25 cellular contexts compared by ENCODE assay signal in the genomic region with DNA sequence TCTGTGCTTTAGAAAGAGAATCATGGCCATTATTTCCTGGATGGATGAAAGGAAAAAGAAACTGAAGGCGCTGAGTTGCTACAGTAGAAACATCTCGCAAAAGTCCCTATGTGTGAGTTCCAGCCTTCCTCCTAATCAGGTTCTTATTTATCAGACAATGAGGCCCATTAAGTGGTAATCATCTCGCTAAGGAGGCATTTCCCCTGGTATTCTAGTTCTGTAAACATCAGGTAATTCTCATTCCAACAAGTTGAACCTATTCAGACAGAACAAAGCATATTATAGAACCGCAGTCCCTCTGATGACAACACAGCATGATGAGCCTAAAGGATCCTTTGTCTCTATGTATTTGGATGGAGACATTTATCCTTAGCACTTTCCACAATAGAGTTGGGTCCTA.
DNase-seq lines count a peak whose midpoint lies in the region; ATAC-seq and TF ChIP-seq lines count a peak whose summit lies in the region.
"Had no signal": no experiment of that assay in that cellular context is flagged by ENCODE, and none has a peak within 500 bp of the region (broad histone marks: within the 10 kb centered on the region; RNA-seq: fewer than 3 reads in every experiment).

No MANE protein-coding gene starts in this region.

- no peaks in the 10 kb centered on the region for H3K27me3 ChIP-seq in NT2/D1 (ENCODE audit: insufficient read depth, insufficient read length)
- H3K27me3 ChIP-seq: MG63 had no signal

- TF ChIP-seq CTCF in mucosa of descending colon (IDR thresholded peaks at IDR 0.05) = no peak

- H3K9me3 ChIP-seq in NT2/D1 (ENCODE audit: insufficient read depth, low read length) (peaks cover 24% of the 10 kb centered on the region; the same call in 1 of the 2 replicates), mucosa of descending colon (peaks cover 6% of the 10 kb centered on the region)
- H3K9me3 ChIP-seq: Caco-2, MG63 had no signal

- no peaks in the 10 kb centered on the region for H3K36me3 ChIP-seq in NT2/D1 (ENCODE audit: insufficient read depth, insufficient read length, low read length)
- no peaks in the 10 kb centered on the region for H3K36me3 ChIP-seq in mucosa of descending colon (ENCODE audit: low read depth)
- H3K36me3 ChIP-seq: MG63 had no signal

- H3K4me3 ChIP-seq in NT2/D1 (ENCODE audit: insufficient read length, low read depth) (no peak overlapping the region), mucosa of descending colon (no peak overlapping the region)
- H3K4me3 ChIP-seq: MG63, SK-N-MC had no signal

- intact Hi-C loops in Right ventricle myocardium inferior (cut with DNase I) (no loop called here), mucosa of descending colon (cut with DNase I, micrococcal nuclease) (no loop called here)

- ATAC-seq in Right ventricle myocardium inferior (no peak), mucosa of descending colon (no peak)
- ATAC-seq: CD8-positive, alpha-beta T cell; Panc1 had no signal

- H3K9ac ChIP-seq in NT2/D1 (ENCODE audit: insufficient read length, low read depth) = no peak overlapping the region

- DNase-seq in NCI-H1105 treated with DMSO at 0.1 percent for 48 hours (lab: John Stamatoyannopoulos, UW) (peak; percentile 0), NCI-H1105 (lab: John Stamatoyannopoulos, UW) (no peak), NT2/D1 (ENCODE audit: low read depth, low spot score) (peak; percentile 54), iPS DF 19.7 (ENCODE audit: low read depth, low spot score) (peak; percentile 52), Right ventricle myocardium inferior (ENCODE audit: missing footprints) (no peak), DMS 273 (lab: John Stamatoyannopoulos, UW; ENCODE audit: unreplicated experiment) (no peak), mucosa of descending colon (no peak)
- no peak for DNase-seq in stimulated activated CD4-positive, alpha-beta T cell treated with anti-CD3 and anti-CD28 coated beads, Interleukin-15, amount 100 ng/mL, for 24 hours
- DNase-seq: Caco-2; CD8-positive, alpha-beta T cell; DMS 273 treated with DMSO at 0.1 percent for 48 hours; DMS79; EL; GF-D8; IMR-90; KG1; MG63; NCI-H1417 treated with DMSO at 0.1 percent for 48 hours; NCI-H1694 treated with DMSO at 0.1 percent for 48 hours; NCI-H2081; NCI-H446; NCI-H524 treated with DMSO at 0.1 percent for 48 hours; SHP77 treated with DMSO at 0.1 percent for 48 hours had no signal

- no peaks in the 10 kb centered on the region for H3K4me1 ChIP-seq in NT2/D1 (ENCODE audit: insufficient read depth, insufficient read length)
- H3K4me1 ChIP-seq in mucosa of descending colon (ENCODE audit: low read depth) = no peaks in the 10 kb centered on the region
- H3K4me1 ChIP-seq: Caco-2 had no signal

Comparison
In these comparisons a context has a peak if more than half of its experiments do, and no peak if none do; other contexts are left out.
1. DNase-seq: peak in NCI-H1105 treated with DMSO at 0.1 percent for 48 hours (single experiment), NT2/D1 (single experiment) and iPS DF 19.7 (single experiment); none in NCI-H1105 (single experiment), stimulated activated CD4-positive, alpha-beta T cell treated with anti-CD3 and anti-CD28 coated beads, Interleukin-15, amount 100 ng/mL, for 24 hours (single experiment), Right ventricle myocardium inferior (single experiment), DMS 273 (single experiment) and mucosa of descending colon (0 of 3).